ENCODE assay signal across 14 cellular contexts in the genomic region with DNA sequence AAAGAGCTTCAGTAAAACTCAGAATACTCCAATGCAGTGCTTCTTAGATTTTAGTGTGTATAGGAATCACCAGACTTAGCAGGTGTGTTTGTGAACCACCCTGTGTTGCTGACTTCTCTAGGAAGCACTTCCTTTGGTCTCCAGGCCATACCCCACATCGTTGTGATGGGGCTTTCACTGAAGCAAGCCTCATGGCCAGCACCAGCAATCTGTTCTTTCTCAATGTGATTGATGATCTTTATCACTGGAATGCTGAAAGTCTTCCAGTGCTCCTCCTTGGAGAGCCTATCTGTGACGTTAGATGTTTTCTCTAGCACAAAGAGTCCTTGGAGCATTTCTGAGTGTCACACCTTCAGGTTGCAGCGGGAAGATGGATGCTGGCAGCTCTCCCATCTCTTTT.
"Had no signal": no experiment of that assay in that cellular context is flagged by ENCODE, and none has a peak within 500 bp of the region (broad histone marks: within the 10 kb centered on the region; RNA-seq: fewer than 3 reads in every experiment).

No MANE protein-coding gene starts in this region.

- H3K27ac Mint-ChIP-seq: naive thymus-derived CD4-positive, alpha-beta T cell had no signal

- ATAC-seq: heart left ventricle; left lobe of liver; naive thymus-derived CD4-positive, alpha-beta T cell had no signal

- H3K27me3 Mint-ChIP-seq: naive thymus-derived CD4-positive, alpha-beta T cell had no signal

- H3K9me3 ChIP-seq: thyroid gland had no signal

- H3K4me3 ChIP-seq: coronary artery, dorsolateral prefrontal cortex, heart left ventricle, thyroid gland had no signal

- H3K27ac ChIP-seq: coronary artery, dorsolateral prefrontal cortex, heart left ventricle, thyroid gland had no signal

- DNase-seq: dorsolateral prefrontal cortex; effector CD8-positive, alpha-beta T cell; heart left ventricle; hippocampal formation; kidney glomerular epithelial cell; mammary epithelial cell; naive thymus-derived CD4-positive, alpha-beta T cell; posterior cingulate gyrus; small intestine; stimulated activated CD4-positive, alpha-beta T cell treated with anti-CD3 and anti-CD28 coated beads, Interleukin-12 subunit alpha, Interleukin-12 subunit beta, amount 100 ng/mL, for 4 hours; stimulated activated naive CD4-positive, alpha-beta T cell treated with Interleukin-2 at 50 U/mL for 16 hours; thyroid gland had no signal

- H3K4me3 Mint-ChIP-seq: naive thymus-derived CD4-positive, alpha-beta T cell had no signal

- H3K4me1 ChIP-seq: heart left ventricle, thyroid gland had no signal

- H3K27me3 ChIP-seq: dorsolateral prefrontal cortex, heart left ventricle, thyroid gland had no signal
